9 cellular contexts compared by ENCODE assay signal in the genomic region with DNA sequence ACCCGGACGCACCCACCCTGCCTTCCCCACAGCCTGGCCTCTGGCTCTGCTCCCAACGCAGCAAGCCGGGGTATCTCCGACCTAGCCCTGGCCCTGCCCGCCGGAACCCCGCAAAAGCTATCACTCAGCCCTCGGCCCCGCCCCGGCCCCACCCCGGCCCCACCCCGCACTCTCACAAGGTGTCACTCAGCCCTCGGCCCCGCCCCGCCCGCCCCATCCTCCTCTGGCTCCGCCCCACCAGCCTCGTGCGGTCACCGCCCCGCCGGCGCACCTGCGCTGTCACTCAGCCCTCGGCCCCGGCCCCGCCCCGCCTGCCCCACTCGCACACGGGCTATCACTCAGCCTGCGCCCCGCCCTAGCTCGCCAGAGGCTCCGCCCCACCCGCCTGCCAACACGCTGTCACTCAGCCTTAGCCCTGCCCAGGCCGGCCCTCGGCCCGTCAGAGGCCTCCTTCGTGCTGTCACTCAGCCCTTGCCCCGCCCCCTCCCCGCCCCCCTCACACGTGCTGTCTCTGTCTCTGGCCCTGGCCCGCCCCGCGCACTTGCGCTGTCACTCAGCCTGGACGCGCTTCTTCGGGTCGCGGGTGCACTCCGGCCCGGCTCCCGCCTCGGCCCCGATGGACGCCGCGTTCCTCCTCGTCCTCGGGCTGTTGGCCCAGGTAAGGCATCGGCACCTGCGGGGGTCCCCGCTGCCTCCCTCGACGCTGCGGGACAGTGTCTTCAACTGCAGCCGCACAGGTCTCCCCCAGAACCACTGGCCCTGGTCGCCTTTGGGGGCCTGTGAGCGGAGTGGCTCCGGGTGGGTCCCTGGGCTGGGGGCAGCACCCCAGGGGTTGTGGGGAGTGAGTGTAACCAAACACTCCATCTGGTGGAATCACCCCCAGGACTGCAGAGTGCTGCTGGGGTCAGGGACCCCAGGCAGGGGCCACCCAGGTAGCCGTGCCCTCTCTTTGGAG. TPM values are rescaled to one million over a fixed set of nuclear protein-coding genes. Genes with fewer than 3 reads are reported as not detected.
DNase-seq lines count a peak whose midpoint lies in the region; ATAC-seq, FAIRE-seq and TF ChIP-seq lines count a peak whose summit lies in the region.
"Had no signal": no experiment of that assay in that cellular context is flagged by ENCODE, and none has a peak within 500 bp of the region (broad histone marks: within the 10 kb centered on the region; RNA-seq: fewer than 3 reads in every experiment).

A gene with protein sequence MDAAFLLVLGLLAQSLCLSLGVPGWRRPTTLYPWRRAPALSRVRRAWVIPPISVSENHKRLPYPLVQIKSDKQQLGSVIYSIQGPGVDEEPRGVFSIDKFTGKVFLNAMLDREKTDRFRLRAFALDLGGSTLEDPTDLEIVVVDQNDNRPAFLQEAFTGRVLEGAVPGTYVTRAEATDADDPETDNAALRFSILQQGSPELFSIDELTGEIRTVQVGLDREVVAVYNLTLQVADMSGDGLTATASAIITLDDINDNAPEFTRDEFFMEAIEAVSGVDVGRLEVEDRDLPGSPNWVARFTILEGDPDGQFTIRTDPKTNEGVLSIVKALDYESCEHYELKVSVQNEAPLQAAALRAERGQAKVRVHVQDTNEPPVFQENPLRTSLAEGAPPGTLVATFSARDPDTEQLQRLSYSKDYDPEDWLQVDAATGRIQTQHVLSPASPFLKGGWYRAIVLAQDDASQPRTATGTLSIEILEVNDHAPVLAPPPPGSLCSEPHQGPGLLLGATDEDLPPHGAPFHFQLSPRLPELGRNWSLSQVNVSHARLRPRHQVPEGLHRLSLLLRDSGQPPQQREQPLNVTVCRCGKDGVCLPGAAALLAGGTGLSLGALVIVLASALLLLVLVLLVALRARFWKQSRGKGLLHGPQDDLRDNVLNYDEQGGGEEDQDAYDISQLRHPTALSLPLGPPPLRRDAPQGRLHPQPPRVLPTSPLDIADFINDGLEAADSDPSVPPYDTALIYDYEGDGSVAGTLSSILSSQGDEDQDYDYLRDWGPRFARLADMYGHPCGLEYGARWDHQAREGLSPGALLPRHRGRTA (plus strand): TSS at position 533 of the 955 bp plus-strand sequence. CDS start 84 bp downstream, at position 617.

- H2AFZ ChIP-seq in keratinocyte (ENCODE audit: control insufficient read depth, low read length), result no peak within 1 kb of the TSS

- peak; percentile 90 for ATAC-seq in GM18868 (IDR thresholded peaks at IDR 0.05; ENCODE audit: unreplicated experiment)
- ATAC-seq in HG03139 (IDR thresholded peaks at IDR 0.05; ENCODE audit: unreplicated experiment), result peak; percentile 81

- dilution Hi-C loops in keratinocyte (cut with MboI; ENCODE audit: extremely low pct_ligation_motif_present, low sequenced_read_pairs), result no loop called here

- no peak within 1 kb of the TSS for H3K27ac ChIP-seq in caudate nucleus (ENCODE audit: low read depth, low read length)
- no peak within 1 kb of the TSS for H3K27ac ChIP-seq in keratinocyte (ENCODE audit: control insufficient read depth, insufficient read depth, low read length)

- DNase-seq in 8988T (peak; percentile 100), NCI-H2196 treated with DMSO at 0.1 percent for 48 hours (lab: John Stamatoyannopoulos, UW; ENCODE audit: unreplicated experiment) (peak; percentile 73), caudate nucleus (lab: John Stamatoyannopoulos, UW) (peak in 59 of 61 donors; percentile 15 to 97 (median 83)), keratinocyte (ENCODE audit: low read depth, low spot score) (peak; percentile 82)
- DNase-seq in activated CD4-positive, CD25-positive, alpha-beta regulatory T cell (lab: John Stamatoyannopoulos, UW), result peak; percentile 90 to 96 (median 92)
- peak; percentile 96 for DNase-seq in stimulated activated CD4-positive, alpha-beta T cell treated with anti-CD3 and anti-CD28 coated beads, Interleukin-12 subunit alpha, Interleukin-12 subunit beta, amount 100 ng/mL, for 4 hours

- H3K9ac ChIP-seq in keratinocyte (ENCODE audit: control insufficient read depth, extremely low read depth, insufficient read depth, low read length), result no peak within 1 kb of the TSS

- H3K27me3 ChIP-seq in keratinocyte (ENCODE audit: control insufficient read depth, extremely low read depth, insufficient read depth, low read length), result peaks cover 69% of the 10 kb centered on the region

- no peaks in the 10 kb centered on the region for H3K9me3 ChIP-seq in keratinocyte (ENCODE audit: control insufficient read depth, low read depth, low read length)

- no peaks in the 10 kb centered on the region for H3K79me2 ChIP-seq in keratinocyte (ENCODE audit: control insufficient read depth, insufficient read depth, low read length)

- peaks cover 7% of the 10 kb centered on the region for H3K4me1 ChIP-seq in keratinocyte (ENCODE audit: control insufficient read depth, extremely low read depth, insufficient read depth, low read length)

- FAIRE-seq in keratinocyte (lab: Jason Lieb, UNC), result no peak
- FAIRE-seq: A204.1 had no signal

- TF ChIP-seq CTCF in keratinocyte (optimal IDR thresholded peaks at IDR 0.05 in 1 of 3, IDR thresholded peaks at IDR 0.05 in 1 of 3, conservative IDR thresholded peaks at IDR 0.05 in 1 of 3; ENCODE audit: extremely low read depth in 1 of 3, insufficient read depth in 2 of 3, low read length in 3 of 3), result no peak

- H3K4me2 ChIP-seq in keratinocyte (ENCODE audit: control insufficient read depth, extremely low read depth, insufficient read depth, low read depth, low read length), result peak within 1 kb of the TSS; percentile 60

- peaks cover 2% of the 10 kb centered on the region for H4K20me1 ChIP-seq in keratinocyte (ENCODE audit: control insufficient read depth, extremely low read depth, insufficient read depth, low read length)

- H3K9me1 ChIP-seq in keratinocyte (ENCODE audit: control insufficient read depth, extremely low read depth, insufficient read depth, low read length), result no peaks in the 10 kb centered on the region

- H3K4me3 ChIP-seq in keratinocyte (ENCODE audit: control insufficient read depth in 2 of 3, extremely low read depth in 1 of 3, insufficient read depth in 2 of 3, low read depth in 1 of 3, low read length in 3 of 3), result no peak within 1 kb of the TSS

- H3K36me3 ChIP-seq in keratinocyte (ENCODE audit: control insufficient read depth in 2 of 2, extremely low read depth in 1 of 2, insufficient read depth in 2 of 2, low read length in 2 of 2), result no peaks in the 10 kb centered on the region

RNA-seq across cellular contexts. Expression of the gene that starts here (rescaled TPM):
- not detected in 3 replicates for polyA plus RNA-seq in keratinocyte
- polyA plus RNA-seq in keratinocyte (2011; ENCODE audit: low read depth), result not detected
- not detected in 2 replicates for polyA plus RNA-seq in keratinocyte (2011; cell fraction: cytosol; rRNA removed)
- not detected in 2 replicates for polyA plus RNA-seq in keratinocyte (2011; cell fraction: nucleus; rRNA removed)
- 0.07 TPM in 1 of 2 replicates, not detected in the other for polyA plus RNA-seq in keratinocyte (2012; ENCODE audit: low replicate concordance)
- not detected in 3 replicates for polyA minus RNA-seq in keratinocyte
- polyA minus RNA-seq in keratinocyte (2011; cell fraction: cytosol; rRNA and poly(A)+ RNA removed), result not detected
- polyA minus RNA-seq in keratinocyte (2011; cell fraction: nucleus; rRNA and poly(A)+ RNA removed), result not detected in 2 replicates

Comparison
In these comparisons a context has a peak if more than half of its experiments do, and no peak if none do; other contexts are left out.
1. Peak in DNase-seq and H3K4me2 ChIP-seq in keratinocyte; RNA of the gene not detected or under 1 TPM.